ENCODE assay signal across 10 cellular contexts in the genomic region with DNA sequence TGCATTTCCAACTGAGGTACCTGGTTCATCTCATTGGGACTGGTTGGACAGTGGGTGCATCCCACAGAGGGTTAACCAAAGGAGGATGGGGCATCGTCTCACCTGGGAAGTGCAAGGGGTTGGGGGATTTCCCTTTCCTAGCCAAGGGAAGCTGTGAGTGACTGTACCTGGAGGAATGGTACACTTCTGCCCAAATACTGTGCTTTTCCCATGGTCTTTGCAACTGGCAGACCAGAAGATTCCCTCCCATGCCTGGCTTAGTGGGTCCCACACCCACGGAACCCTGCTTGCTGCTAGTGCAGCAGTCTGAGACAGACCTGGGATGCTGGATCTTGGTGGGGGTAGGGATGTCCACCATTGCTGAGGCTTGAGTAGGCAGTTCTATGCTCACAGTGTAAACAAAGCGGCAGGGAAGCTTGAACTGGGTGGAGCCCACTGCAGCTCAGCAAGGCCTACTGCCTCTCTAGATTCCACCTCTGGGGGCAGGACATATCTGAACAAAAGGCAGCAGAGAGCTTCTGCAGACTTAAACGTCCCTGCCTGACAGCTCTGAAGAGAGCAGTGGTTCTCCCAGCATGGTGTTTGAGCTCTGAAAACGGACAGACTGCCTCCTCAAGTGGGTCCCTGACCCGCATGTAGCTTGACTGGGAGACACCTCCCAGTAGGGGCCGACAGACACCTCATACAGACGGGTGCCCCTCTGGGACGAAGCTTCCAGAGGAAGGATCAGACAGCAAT. TPM values are rescaled to one million over a fixed set of nuclear protein-coding genes. Genes with fewer than 3 reads are reported as not detected.
DNase-seq lines count a peak whose midpoint lies in the region; ATAC-seq, FAIRE-seq and TF ChIP-seq lines count a peak whose summit lies in the region.
"Not testable (repeated sequence)": the region's sequence is repeated elsewhere in the genome, so short reads cannot be mapped to it uniquely, and the experiment has no call there.
"Had no signal": no experiment of that assay in that cellular context is flagged by ENCODE, and none has a peak within 500 bp of the region (broad histone marks: within the 10 kb centered on the region; RNA-seq: fewer than 3 reads in every experiment).

No MANE protein-coding gene starts in this region.

- DNase-seq in GM23338 (ENCODE audit: low spot score); HFFc6; K562 (ENCODE audit: extremely low read depth in 1 of 4, low spot score in 3 of 4); endodermal cell; mesenchymal stem cell; neuronal stem cell (ENCODE audit: low spot score): not testable (repeated sequence)

- 65% methylated on average over 8 of the region's 9 CpGs for WGBS in K562 (ENCODE audit: insufficient coverage, low coverage, missing lambda C conversion rate)
- 80 to 84% methylated on average over 6 to 9 of the region's 9 CpGs for WGBS in endodermal cell (ENCODE audit: insufficient coverage in 1 of 2, insufficient read length in 1 of 2), 2 experiments
- WGBS in mesenchymal stem cell: 81% methylated on average over 9 of the region's 9 CpGs
- no CpG with 5 or more reads among the region's 9 CpGs for WGBS in neuronal stem cell (ENCODE audit: extremely low coverage in 2 of 2, insufficient read length in 2 of 2, insufficient replicate concordance in 1 of 2), 2 donors

- not testable (repeated sequence) for H3K9me3 ChIP-seq in K562 (replicated peaks; ENCODE audit: control insufficient read depth, insufficient read depth, low read depth, low read length); endodermal cell (ENCODE audit: control insufficient read depth, low read length); mesenchymal stem cell (ENCODE audit: control insufficient read depth, low read length); neuronal stem cell (replicated peaks in 1 of 2; ENCODE audit: control insufficient read depth in 2 of 2, insufficient read depth in 1 of 2, low read depth in 1 of 2, low read length in 2 of 2)

- H2AFZ ChIP-seq in GM23338 (peak overlapping the region; percentile 87; the same call in 1 of the 2 replicates), K562 (ENCODE audit: low read depth, low read length) (peak overlapping the region; percentile 79; the same call in 1 of the 2 replicates), neuronal stem cell (ENCODE audit: low read length) (peak overlapping the region; percentile 84)
- H2AFZ ChIP-seq in mesenchymal stem cell (ENCODE audit: low read depth, low read length): not testable (repeated sequence)

- CTCF ChIA-PET in K562 (lab: Yijun Ruan, JAX; ENCODE audit: low intra/inter-chr PET ratio): not testable (repeated sequence)

- H4K20me1 ChIP-seq in GM23338 (replicated peaks; ENCODE audit: insufficient read depth); K562 (replicated peaks; ENCODE audit: control insufficient read depth, insufficient read depth, low read length): not testable (repeated sequence)

- not testable (repeated sequence) for H3K4me3 ChIP-seq in GM23338; K562; endodermal cell (ENCODE audit: low read length); mesenchymal stem cell (ENCODE audit: insufficient read depth in 1 of 2, low read depth in 1 of 2, low read length in 2 of 2); neuronal stem cell (ENCODE audit: low read length in 2 of 2)

- TF ChIP-seq EP300 in K562 (IDR thresholded peaks at IDR 0.05; ENCODE audit: low read length): not testable (repeated sequence)

- TF ChIP-seq RAD21 in K562 (CRISPR knock-in tag; conservative IDR thresholded peaks at IDR 0.05 in 1 of 2, IDR thresholded peaks at IDR 0.05 in 1 of 2): not testable (repeated sequence)

- FAIRE-seq in K562 (lab: Jason Lieb, UNC): peak; percentile 15

- not testable (repeated sequence) for H4K91ac ChIP-seq in mesenchymal stem cell (ENCODE audit: low read length); neuronal stem cell (ENCODE audit: low read depth, low read length, poor library complexity)

- TF ChIP-seq POLR2A in K562 (conservative IDR thresholded peaks at IDR 0.05): not testable (repeated sequence)

- H3K9ac ChIP-seq in K562 (ENCODE audit: insufficient read depth in 1 of 2, low read depth in 2 of 2, low read length in 2 of 2); endodermal cell (ENCODE audit: extremely low read depth, low read length, poor library complexity, severe bottlenecking); mesenchymal stem cell (ENCODE audit: low read length); neuronal stem cell (ENCODE audit: low read depth, low read length, poor library complexity): not testable (repeated sequence)

- not testable (repeated sequence) for H3K4me3 Mint-ChIP-seq in GM23338, HFFc6, endodermal cell

- H3K36me3 Mint-ChIP-seq in GM23338 (ENCODE audit: low read depth); HFFc6 (ENCODE audit: low read depth); endodermal cell (ENCODE audit: low read depth): not testable (repeated sequence)

- H2BK120ac ChIP-seq in mesenchymal stem cell (ENCODE audit: low read depth, low read length); neuronal stem cell (ENCODE audit: low read depth, low read length): not testable (repeated sequence)

- not testable (repeated sequence) for H3K9me1 ChIP-seq in K562 (ENCODE audit: control insufficient read depth, insufficient read depth, low read length)

- not testable (repeated sequence) for BruUV-seq in K562 (replicated peaks; lab: Mats Ljungman, UMichigan)

- H3K27me3 Mint-ChIP-seq in GM23338 (ENCODE audit: insufficient read depth, low read depth, poor library complexity): not testable (repeated sequence)
- H3K27me3 Mint-ChIP-seq in HFFc6 (ENCODE audit: insufficient read depth) (peaks cover 12% of the 10 kb centered on the region), endodermal cell (ENCODE audit: insufficient read depth) (peaks cover 27% of the 10 kb centered on the region)

- H3K4me1 ChIP-seq in GM23338 (ENCODE audit: insufficient read depth); K562 (replicated peaks in 1 of 2; ENCODE audit: control insufficient read depth in 2 of 2, insufficient read depth in 2 of 2, low read length in 2 of 2); endodermal cell (ENCODE audit: control insufficient read depth, insufficient read depth, low read length); mesenchymal stem cell (ENCODE audit: control insufficient read depth, insufficient read depth, low read depth, low read length); neuronal stem cell (ENCODE audit: control insufficient read depth in 2 of 2, insufficient read depth in 1 of 2, low read depth in 1 of 2, low read length in 2 of 2): not testable (repeated sequence)

- H4K8ac ChIP-seq in mesenchymal stem cell (ENCODE audit: low read length): peak overlapping the region; percentile 29
- H4K8ac ChIP-seq in neuronal stem cell (ENCODE audit: low read depth, low read length): not testable (repeated sequence)

- H3K9me3 Mint-ChIP-seq in GM23338, HFFc6, endodermal cell: not testable (repeated sequence)

- H3K36me3 ChIP-seq in GM23338 (ENCODE audit: insufficient read depth); K562 (ENCODE audit: control insufficient read depth, insufficient read depth, low read length); endodermal cell (ENCODE audit: control insufficient read depth, insufficient read depth, low read length); mesenchymal stem cell (ENCODE audit: control insufficient read depth in 1 of 2, insufficient read depth in 2 of 2, low read depth in 1 of 2, low read length in 2 of 2); neuronal stem cell (replicated peaks in 1 of 2; ENCODE audit: control insufficient read depth in 2 of 2, insufficient read depth in 2 of 2, low read length in 2 of 2): not testable (repeated sequence)

- H3K23ac ChIP-seq in mesenchymal stem cell (ENCODE audit: low read length in 2 of 2); neuronal stem cell (ENCODE audit: low read depth, low read length, poor library complexity): not testable (repeated sequence)

- not testable (repeated sequence) for H3K27ac ChIP-seq in GM23338 (ENCODE audit: low read depth); K562 (ENCODE audit: extremely low read depth, low read depth, low read length); endodermal cell (ENCODE audit: low read depth, low read length); mesenchymal stem cell (ENCODE audit: low read length, poor library complexity, severe bottlenecking); neuronal stem cell (replicated peaks; ENCODE audit: low read length)

- intact Hi-C loops in K562 (cut with micrococcal nuclease): not testable (repeated sequence)

- H3K4me1 Mint-ChIP-seq in GM23338; HFFc6 (ENCODE audit: low read depth); endodermal cell: not testable (repeated sequence)

- H2BK15ac ChIP-seq in mesenchymal stem cell (ENCODE audit: low read depth, poor library complexity, severe bottlenecking); neuronal stem cell (ENCODE audit: low read length): not testable (repeated sequence)

- H2BK5ac ChIP-seq in mesenchymal stem cell (ENCODE audit: low read depth, low read length, poor library complexity, severe bottlenecking); neuronal stem cell (ENCODE audit: low read length): not testable (repeated sequence)

- H3K4ac ChIP-seq in mesenchymal stem cell (ENCODE audit: low read depth in 1 of 2, low read length in 2 of 2); neuronal stem cell (ENCODE audit: low read length): not testable (repeated sequence)

- not testable (repeated sequence) for H3K79me2 ChIP-seq in GM23338 (replicated peaks; ENCODE audit: insufficient read depth); K562 (ENCODE audit: control insufficient read depth, insufficient read depth, low read length)

- not testable (repeated sequence) for H3K27ac Mint-ChIP-seq in GM23338, HFFc6, endodermal cell

- H2AK5ac ChIP-seq in mesenchymal stem cell (ENCODE audit: low read length, severe bottlenecking); neuronal stem cell (ENCODE audit: low read depth, low read length): not testable (repeated sequence)

- H3K4me2 ChIP-seq in GM23338; K562 (ENCODE audit: insufficient read depth, low read length); mesenchymal stem cell (ENCODE audit: low read length, poor library complexity, severe bottlenecking); neuronal stem cell (ENCODE audit: insufficient read depth, low read length, poor library complexity, severe bottlenecking): not testable (repeated sequence)

- in situ Hi-C loops in K562 (cut with MboI): not testable (repeated sequence)

- not testable (repeated sequence) for H3K27me3 ChIP-seq in GM23338 (ENCODE audit: insufficient read depth); K562 (ENCODE audit: control insufficient read depth in 2 of 2, insufficient read depth in 2 of 2, low read length in 2 of 2); endodermal cell (ENCODE audit: control insufficient read depth, insufficient read depth, low read length, poor library complexity, severe bottlenecking); mesenchymal stem cell (ENCODE audit: control insufficient read depth in 1 of 2, insufficient read depth in 1 of 2, low read length in 2 of 2); neuronal stem cell (ENCODE audit: control insufficient read depth in 3 of 3, insufficient read depth in 3 of 3, low read depth in 1 of 3, low read length in 3 of 3)

- POLR2A ChIA-PET in K562 (lab: Yijun Ruan, JAX): interaction anchor here (1.1 to 1.3 kb wide), 3 partner anchors 8 to 14 kb away, joined by 3 to 4 read pairs (median 3); a partner anchor contains a TSS

- not testable (repeated sequence) for H3K14ac ChIP-seq in mesenchymal stem cell (ENCODE audit: low read length in 2 of 2); neuronal stem cell (ENCODE audit: low read length)

- H3F3A ChIP-seq in GM23338 (replicated peaks; ENCODE audit: low read depth): not testable (repeated sequence)

- not testable (repeated sequence) for ATAC-seq in GM23338
- peak; percentile 66 for ATAC-seq in K562

- not testable (repeated sequence) for H3K9me2 ChIP-seq in GM23338 (ENCODE audit: insufficient read depth)

- H2BK12ac ChIP-seq in mesenchymal stem cell (ENCODE audit: low read length in 2 of 2); neuronal stem cell (ENCODE audit: low read length): not testable (repeated sequence)

- H3K18ac ChIP-seq in mesenchymal stem cell (ENCODE audit: low read depth in 1 of 2, low read length in 2 of 2); neuronal stem cell (ENCODE audit: low read length): not testable (repeated sequence)

- not testable (repeated sequence) for TF ChIP-seq CTCF in GM23338 (conservative IDR thresholded peaks at IDR 0.05; ENCODE audit: low read depth in 2 of 2)
- peak; percentile 11; the same call in 1 of the 2 replicates for TF ChIP-seq CTCF in HFFc6 (IDR thresholded peaks at IDR 0.05)
- 0 out of 6 replicates have a peak, but pooled peaks of 1 of the 3 experiments have one; percentile 8 for TF ChIP-seq CTCF in K562 (IDR thresholded peaks at IDR 0.05 in 2 of 3, conservative IDR thresholded peaks at IDR 0.05 in 1 of 3; ENCODE audit: insufficient read depth in 2 of 3, low read depth in 1 of 3, low read length in 3 of 3)
- TF ChIP-seq CTCF in endodermal cell (conservative IDR thresholded peaks at IDR 0.05): peak; percentile 48

- not testable (repeated sequence) for H3K79me1 ChIP-seq in mesenchymal stem cell (replicated peaks; ENCODE audit: low read length, poor library complexity, severe bottlenecking); neuronal stem cell (ENCODE audit: low read depth, low read length)

RNA-seq across cellular contexts. Expression of a gene that starts 9.7 kb away (rescaled TPM):
- total RNA-seq in GM23338 (2014; rRNA removed; shearing (Covaris generic)): 21.7 and 24.8 TPM in 2 replicates
- polyA plus RNA-seq in GM23338 (2016; fragmentation: Nextera tagmentation; extraction: Ambion mirVana): 12.5 and 16.6 TPM in 2 replicates
- total RNA-seq in HFFc6 (2021; fragmentation: NEBNext Ultra II Directional; extraction: Animal tissue kit (Norgen Biotek cat#: 25700)): 1 to 10 TPM; 6.5 to 7.7 (median 6.8) TPM
- 16.2 and 80.1 TPM in 2 replicates for total RNA-seq in K562 (2011; cell fraction: chromatin; rRNA removed; ENCODE audit: low replicate concordance)
- 8.0 and 9.2 TPM in 2 replicates for total RNA-seq in K562 (2011; cell fraction: nucleolus; rRNA removed)
- 15.2 and 29.5 TPM in 2 replicates for total RNA-seq in K562 (2011; cell fraction: nucleoplasm; rRNA removed)
- 8.2 and 9.8 TPM in 2 replicates for total RNA-seq in K562 (2014; rRNA removed)
- 21.9 and 22.2 TPM in 2 replicates for total RNA-seq in K562 (2014; rRNA removed; fragmentation: Illumina TruSeq; extraction: Trizol)
- total RNA-seq in K562 (2015; rRNA removed; fragmentation: Illumina TruSeq; extraction: Trizol): 16.8 and 21.1 TPM in 2 replicates
- 14.5 and 14.9 TPM in 2 replicates for total RNA-seq in K562 (2021)
- 7.1 and 10.1 TPM in 2 replicates for polyA plus RNA-seq in K562 (2011; rRNA removed)
- 0.95 and 1.4 TPM in 2 replicates for polyA plus RNA-seq in K562 (2011; cell fraction: cytosol; rRNA removed)
- 6.7 and 9.6 TPM in 2 replicates for polyA plus RNA-seq in K562 (2011; cell fraction: nucleus; rRNA removed)
- 5.5 and 9.7 TPM in 2 replicates for polyA plus RNA-seq in K562 (2012)
- 11.4 and 12.4 TPM in 2 replicates for polyA plus RNA-seq in K562 (2014; fragmentation: Illumina TruSeq; extraction: Trizol)
- 1 to 10 TPM; 6.7 to 9.5 TPM for polyA plus RNA-seq in K562 (2014; fragmentation: Nextera tagmentation; extraction: Ambion mirVana)
- polyA plus RNA-seq in K562 (2014; rRNA removed): 14.7 and 15.2 TPM in 2 replicates
- 30.3 and 36.4 TPM in 2 replicates for polyA minus RNA-seq in K562 (2011; rRNA and poly(A)+ RNA removed)
- polyA minus RNA-seq in K562 (2011; cell fraction: cytosol; rRNA and poly(A)+ RNA removed): 7.3 and 7.9 TPM in 2 replicates
- polyA minus RNA-seq in K562 (2011; cell fraction: nucleus; rRNA and poly(A)+ RNA removed): 28.9 and 63.2 TPM in 2 replicates
- 10 to 100 TPM; 22.0 to 28.5 TPM for total RNA-seq in endodermal cell
- polyA plus RNA-seq in endodermal cell (2013, experiment 1 of 2): 9.8 TPM
- polyA plus RNA-seq in endodermal cell (2013, experiment 2 of 2): 9.7 TPM
- polyA plus RNA-seq in mesenchymal stem cell (2013, experiment 1 of 2): 11.6 TPM
- 11.1 TPM for polyA plus RNA-seq in mesenchymal stem cell (2013, experiment 2 of 2)
- 8.8 TPM for polyA plus RNA-seq in neuronal stem cell (2013, experiment 1 of 2)
- 10.0 TPM for polyA plus RNA-seq in neuronal stem cell (2013, experiment 2 of 2)
- total RNA-seq: CD4-positive, CD25-positive, alpha-beta regulatory T cell; CD8-positive, alpha-beta memory T cell had no signal
- polyA plus RNA-seq: CD14-positive monocyte; CD4-positive, CD25-positive, alpha-beta regulatory T cell; CD8-positive, alpha-beta memory T cell had no signal

RNA-seq across cellular contexts. Expression of a gene that starts 15.6 kb away (rescaled TPM):
- 5.5 and 12.1 TPM in 2 replicates for total RNA-seq in GM23338 (2014; rRNA removed; shearing (Covaris generic))
- polyA plus RNA-seq in GM23338 (2016; fragmentation: Nextera tagmentation; extraction: Ambion mirVana) (10.1 and 10.6 TPM in 2 replicates), K562 (2011; rRNA removed) (9.3 and 15.2 TPM in 2 replicates), K562 (2014; fragmentation: Illumina TruSeq; extraction: Trizol) (20.1 and 21.5 TPM in 2 replicates), K562 (2014; fragmentation: Nextera tagmentation; extraction: Ambion mirVana) (10 to 100 TPM; 44.6 to 46.7 TPM), K562 (2014; rRNA removed) (15.7 and 17.7 TPM in 2 replicates)
- 1 to 10 TPM in 1 of 6 experiments, under 1 TPM in 5; 0.33 to 1.1 (median 0.47) TPM for total RNA-seq in HFFc6 (2021; fragmentation: NEBNext Ultra II Directional; extraction: Animal tissue kit (Norgen Biotek cat#: 25700))
- 13.3 and 20.2 TPM in 2 replicates for total RNA-seq in K562 (2011; cell fraction: chromatin; rRNA removed; ENCODE audit: low replicate concordance)
- total RNA-seq in K562 (2011; cell fraction: nucleolus; rRNA removed): 10.0 and 13.8 TPM in 2 replicates
- total RNA-seq in K562 (2011; cell fraction: nucleoplasm; rRNA removed): 19.4 and 20.5 TPM in 2 replicates
- total RNA-seq in K562 (2014; rRNA removed) (21.6 and 25.8 TPM in 2 replicates), K562 (2014; rRNA removed; fragmentation: Illumina TruSeq; extraction: Trizol) (40.8 and 44.8 TPM in 2 replicates), K562 (2015; rRNA removed; fragmentation: Illumina TruSeq; extraction: Trizol) (34.8 and 46.9 TPM in 2 replicates), K562 (2021) (25.1 and 28.7 TPM in 2 replicates), endodermal cell (1 to 10 TPM; 1.9 TPM)
- polyA plus RNA-seq in K562 (2011; cell fraction: cytosol; rRNA removed): 4.5 and 5.1 TPM in 2 replicates
- 4.8 and 6.0 TPM in 2 replicates for polyA plus RNA-seq in K562 (2011; cell fraction: nucleus; rRNA removed)
- polyA plus RNA-seq in K562 (2012): 20.9 and 25.7 TPM in 2 replicates
- 16.4 and 16.5 TPM in 2 replicates for polyA minus RNA-seq in K562 (2011; rRNA and poly(A)+ RNA removed)
- polyA minus RNA-seq in K562 (2011; cell fraction: cytosol; rRNA and poly(A)+ RNA removed): 9.4 and 12.5 TPM in 2 replicates
- polyA minus RNA-seq in K562 (2011; cell fraction: nucleus; rRNA and poly(A)+ RNA removed): 11.3 and 17.9 TPM in 2 replicates
- 2.2 TPM for polyA plus RNA-seq in endodermal cell (2013, experiment 1 of 2)
- polyA plus RNA-seq in endodermal cell (2013, experiment 2 of 2): 1.6 TPM
- 0.55 TPM for polyA plus RNA-seq in mesenchymal stem cell (2013, experiment 1 of 2)
- 0.63 TPM for polyA plus RNA-seq in mesenchymal stem cell (2013, experiment 2 of 2)
- polyA plus RNA-seq in neuronal stem cell (2013, experiment 1 of 2): 1.6 TPM
- polyA plus RNA-seq in neuronal stem cell (2013, experiment 2 of 2): 1.8 TPM
- total RNA-seq: CD4-positive, alpha-beta memory T cell; CD4-positive, CD25-positive, alpha-beta regulatory T cell; CD8-positive, alpha-beta memory T cell had no signal
- polyA plus RNA-seq: CD14-positive monocyte; CD4-positive, alpha-beta memory T cell; CD4-positive, CD25-positive, alpha-beta regulatory T cell; CD8-positive, alpha-beta memory T cell had no signal
